Comparison of ENCODE assay signal across 8 cellular contexts in genomic region chr6:170087946-170088348, GRCh38.
DNase-seq lines count a peak whose midpoint lies in the region; ATAC-seq and TF ChIP-seq lines count a peak whose summit lies in the region.

No MANE protein-coding gene starts in this region.

- CTCF ChIA-PET in CD8-positive, alpha-beta memory T cell (lab: Charles Lee), result interaction anchor here (1.1 kb wide), 1 partner anchor 60 kb away, joined by 6 read pairs; no protein-coding TSS in a partner anchor

- POLR2A ChIA-PET in CD8-positive, alpha-beta memory T cell (lab: Charles Lee), result interaction anchor here (0.5 to 3.5 kb wide), 5 partner anchors 60 to 875 kb away, joined by 3 to 40 read pairs (median 7); partner anchors contain the start of genes PSMB1 and TBP

- H3K4me1 ChIP-seq in CD8-positive, alpha-beta memory T cell (ENCODE audit: insufficient read depth, low read length), result peaks cover 23% of the 10 kb centered on the region
- no peaks in the 10 kb centered on the region for H3K4me1 ChIP-seq in hepatocyte (ENCODE audit: insufficient read depth)

- ATAC-seq in GM21529 (IDR thresholded peaks at IDR 0.05; ENCODE audit: unreplicated experiment), result peak; percentile 64

- H4K20me1 ChIP-seq in hepatocyte (ENCODE audit: insufficient read depth, poor library complexity, severe bottlenecking), result no peaks in the 10 kb centered on the region

- peaks cover 0 to 3% of the 10 kb centered on the region in 2 donors for H3K27me3 Mint-ChIP-seq in CD8-positive, alpha-beta memory T cell
- H3K27me3 Mint-ChIP-seq in neural crest cell (ENCODE audit: low read depth), result peaks cover 66% of the 10 kb centered on the region

- no peak overlapping the region for H3K27ac ChIP-seq in CD8-positive, alpha-beta memory T cell (ENCODE audit: low read depth, low read length)
- no peak overlapping the region for H3K27ac ChIP-seq in hepatocyte

- H3K4me1 Mint-ChIP-seq in CD8-positive, alpha-beta memory T cell, result peaks cover 35 to 49% (median 41%) of the 10 kb centered on the region in 3 donors
- peaks cover 12% of the 10 kb centered on the region for H3K4me1 Mint-ChIP-seq in neural crest cell

- H3K4me3 Mint-ChIP-seq in CD8-positive, alpha-beta memory T cell, result peak overlapping the region; percentile 82 to 95 (median 87)
- no peak overlapping the region for H3K4me3 Mint-ChIP-seq in neural crest cell

- no peaks in the 10 kb centered on the region for H3K36me3 ChIP-seq in CD8-positive, alpha-beta memory T cell (ENCODE audit: insufficient read depth, low read length)
- H3K36me3 ChIP-seq in hepatocyte (replicated peaks; ENCODE audit: insufficient read depth, low read depth), result no peaks in the 10 kb centered on the region

- peaks cover 0 to 5% (median 2%) of the 10 kb centered on the region in 5 donors for H3K9me3 Mint-ChIP-seq in CD8-positive, alpha-beta memory T cell
- no peaks in the 10 kb centered on the region for H3K9me3 Mint-ChIP-seq in neural crest cell

- peaks cover 0 to 2% (median 2%) of the 10 kb centered on the region in 3 donors for H3K36me3 Mint-ChIP-seq in CD8-positive, alpha-beta memory T cell
- no peaks in the 10 kb centered on the region for H3K36me3 Mint-ChIP-seq in neural crest cell (ENCODE audit: low read depth)

- H3K4me2 ChIP-seq in hepatocyte, result no peak overlapping the region

- H3K27me3 ChIP-seq in CD8-positive, alpha-beta memory T cell (ENCODE audit: insufficient read depth, low read length, poor library complexity, severe bottlenecking), result no peaks in the 10 kb centered on the region
- H3K27me3 ChIP-seq in hepatocyte, result no peaks in the 10 kb centered on the region

- TF ChIP-seq CTCF in neural crest cell (conservative IDR thresholded peaks at IDR 0.05) (no peak), hepatocyte (IDR thresholded peaks at IDR 0.05; ENCODE audit: poor library complexity) (no peak)

- H3K9me3 ChIP-seq in CD8-positive, alpha-beta memory T cell (ENCODE audit: low read length), result no peaks in the 10 kb centered on the region
- H3K9me3 ChIP-seq in hepatocyte (ENCODE audit: low read depth), result no peaks in the 10 kb centered on the region

- no peak overlapping the region for H2AFZ ChIP-seq in hepatocyte

- DNase-seq in CD8-positive, alpha-beta memory T cell, result peak; percentile 41 to 83 (median 50)
- DNase-seq in MV-4-11 (lab: John Stamatoyannopoulos, UW), result peak; percentile 82
- peak; percentile 79 for DNase-seq in activated effector memory CD4-positive, alpha-beta T cell treated with anti-CD3 and anti-CD28 coated beads, Interleukin-2, amount 50 U/mL, for 16 hours
- DNase-seq in neural crest cell (ENCODE audit: low read depth, low spot score), result no peak
- DNase-seq in dermis blood vessel endothelial cell, result no peak
- DNase-seq in hepatocyte (ENCODE audit: low spot score), result no peak
- DNase-seq in NCI-H2196 treated with DMSO at 0.1 percent for 48 hours (lab: John Stamatoyannopoulos, UW; ENCODE audit: unreplicated experiment), result no peak

- no peaks in the 10 kb centered on the region for H3K9me2 ChIP-seq in hepatocyte (replicated peaks; ENCODE audit: insufficient read depth)

- H3K4me3 ChIP-seq in CD8-positive, alpha-beta memory T cell (ENCODE audit: low read length), result peak overlapping the region; percentile 71
- no peak overlapping the region for H3K4me3 ChIP-seq in hepatocyte

- peak overlapping the region; percentile 68 to 98 (median 95) for H3K27ac Mint-ChIP-seq in CD8-positive, alpha-beta memory T cell
- peak overlapping the region; percentile 89 for H3K27ac Mint-ChIP-seq in neural crest cell (ENCODE audit: unreplicated experiment)

- 96% methylated on average over 21 of the region's 28 CpGs for WGBS in hepatocyte (ENCODE audit: low lambda C conversion rate, missing lambda C conversion rate)

- H3K79me2 ChIP-seq in hepatocyte, result no peaks in the 10 kb centered on the region

Comparison
In these comparisons a context has a peak if more than half of its experiments do, and no peak if none do; other contexts are left out.
1. DNase-seq: peak in CD8-positive, alpha-beta memory T cell (5 of 5), MV-4-11 (single experiment) and activated effector memory CD4-positive, alpha-beta T cell treated with anti-CD3 and anti-CD28 coated beads, Interleukin-2, amount 50 U/mL, for 16 hours (single experiment); none in neural crest cell (single experiment), dermis blood vessel endothelial cell (single experiment), hepatocyte (single experiment) and NCI-H2196 treated with DMSO at 0.1 percent for 48 hours (single experiment).